ENCODE assay signal across 14 cellular contexts in the genomic region with DNA sequence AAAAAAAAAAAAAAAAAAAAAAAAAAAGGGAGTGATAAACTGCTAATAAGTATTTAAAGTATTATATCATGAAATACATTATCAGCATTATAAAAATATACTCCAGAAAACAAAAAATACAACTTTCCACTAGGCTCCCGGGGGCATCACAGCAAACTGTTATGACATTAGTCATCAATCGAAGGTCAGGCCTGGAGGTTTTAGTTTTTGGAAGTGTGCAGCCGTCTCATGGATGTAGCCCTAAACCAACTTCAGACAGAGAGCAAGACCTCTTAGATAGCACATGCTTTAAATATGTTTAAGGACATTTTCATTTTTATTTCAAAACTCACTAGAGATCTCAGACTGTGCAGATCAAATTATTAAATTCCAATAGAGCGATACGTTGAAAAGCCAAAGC.
DNase-seq lines count a peak whose midpoint lies in the region; ATAC-seq and TF ChIP-seq lines count a peak whose summit lies in the region.
"Had no signal": no experiment of that assay in that cellular context is flagged by ENCODE, and none has a peak within 500 bp of the region (broad histone marks: within the 10 kb centered on the region; RNA-seq: fewer than 3 reads in every experiment).

No MANE protein-coding gene starts in this region.

- H3K79me2 ChIP-seq in MM.1S (ENCODE audit: low read length): peaks cover 6% of the 10 kb centered on the region; the same call in 1 of the 2 replicates

- H3K27me3 ChIP-seq in BLaER1 (no peaks in the 10 kb centered on the region), HUES48 (ENCODE audit: control insufficient read depth, insufficient read depth, low read length) (no peaks in the 10 kb centered on the region), brain microvascular endothelial cell (replicated peaks) (no peaks in the 10 kb centered on the region), MM.1S (replicated peaks; ENCODE audit: insufficient read depth, low read length) (no peaks in the 10 kb centered on the region)

- H3K9me3 ChIP-seq in BLaER1: no peaks in the 10 kb centered on the region; the same call in 1 of the 2 replicates
- no peaks in the 10 kb centered on the region for H3K9me3 ChIP-seq in HUES48 (ENCODE audit: control insufficient read depth, insufficient read depth, low read length)
- no peaks in the 10 kb centered on the region for H3K9me3 ChIP-seq in MM.1S (replicated peaks; ENCODE audit: insufficient read depth, low read length)
- H3K9me3 ChIP-seq: HAP-1 had no signal

- no peak for ATAC-seq in GM18519 (IDR thresholded peaks at IDR 0.05; ENCODE audit: low FRiP score, unreplicated experiment)
- ATAC-seq in GM18909 (IDR thresholded peaks at IDR 0.05; ENCODE audit: poor library complexity, unreplicated experiment): no peak

- H3K4me2 ChIP-seq in BLaER1: peak overlapping the region; percentile 80
- no peak overlapping the region for H3K4me2 ChIP-seq in MM.1S (ENCODE audit: low read depth, low read length)

- H3K9ac ChIP-seq in BLaER1: 0 out of 2 replicates have a peak overlapping the region, but pooled peaks have one; percentile 1
- no peak overlapping the region for H3K9ac ChIP-seq in HUES48 (ENCODE audit: low read depth, low read length)
- no peak overlapping the region for H3K9ac ChIP-seq in MM.1S (ENCODE audit: low read length)

- H4K20me1 ChIP-seq in BLaER1 (peaks cover 33% of the 10 kb centered on the region), MM.1S (ENCODE audit: insufficient read depth, low read length) (no peaks in the 10 kb centered on the region)

- in situ Hi-C loops in brain microvascular endothelial cell (cut with HindIII; ENCODE audit: low pct_ligation_motif_present, low sequenced_read_pairs): no loop called here

- no peak overlapping the region for H3K4me3 Mint-ChIP-seq in mesothelial cell of epicardium
- H3K4me3 Mint-ChIP-seq: CD4-positive, alpha-beta T cell had no signal

- H3K4me3 ChIP-seq in BLaER1: no peak overlapping the region
- no peak overlapping the region for H3K4me3 ChIP-seq in HUES48 (ENCODE audit: low read depth, low read length)
- H3K4me3 ChIP-seq in brain microvascular endothelial cell (ENCODE audit: low read depth, low read length): no peak overlapping the region
- no peak overlapping the region for H3K4me3 ChIP-seq in MM.1S (ENCODE audit: low read length)
- H3K4me3 ChIP-seq: HAP-1 had no signal

- TF ChIP-seq CTCF in brain microvascular endothelial cell (IDR thresholded peaks at IDR 0.05; ENCODE audit: low read depth, low read length, missing control alignments) (no peak), mesothelial cell of epicardium (IDR thresholded peaks at IDR 0.05; ENCODE audit: unreplicated experiment) (no peak), MM.1S (IDR thresholded peaks at IDR 0.05; ENCODE audit: low read length) (no peak)

- H3F3A ChIP-seq in MM.1S (ENCODE audit: insufficient read depth, low read length): peaks cover 20% of the 10 kb centered on the region

- no peaks in the 10 kb centered on the region for H3K27me3 Mint-ChIP-seq in mesothelial cell of epicardium (ENCODE audit: low read depth)

- H3K36me3 ChIP-seq in BLaER1: peaks cover 14% of the 10 kb centered on the region
- H3K36me3 ChIP-seq in HUES48 (ENCODE audit: control insufficient read depth, insufficient read depth, low read length): no peaks in the 10 kb centered on the region
- H3K36me3 ChIP-seq in brain microvascular endothelial cell (replicated peaks): no peaks in the 10 kb centered on the region
- no peaks in the 10 kb centered on the region for H3K36me3 ChIP-seq in MM.1S (replicated peaks; ENCODE audit: insufficient read depth, low read length)
- H3K36me3 ChIP-seq: HAP-1 had no signal

- H3K4me1 ChIP-seq in BLaER1 (peaks cover 60% of the 10 kb centered on the region), HUES48 (ENCODE audit: control insufficient read depth, insufficient read depth, low read length) (peaks cover 27% of the 10 kb centered on the region), MM.1S (ENCODE audit: low read length) (peaks cover 18% of the 10 kb centered on the region)

- DNase-seq in brain microvascular endothelial cell (peak; percentile 27), mesothelial cell of epicardium (ENCODE audit: low spot score in 2 of 2, unreplicated experiment in 2 of 2) (no peak), A172 (ENCODE audit: low spot score) (no peak), MM.1S (no peak)
- DNase-seq: activated CD4-positive, alpha-beta T cell treated with anti-CD3 and anti-CD28 coated beads for 1 hour; CD4-positive, alpha-beta T cell; NCI-H187; NCI-H774; SIG-M5 had no signal

- H3K36me3 Mint-ChIP-seq in mesothelial cell of epicardium: peaks cover 2% of the 10 kb centered on the region

- H3K9me2 ChIP-seq in MM.1S (replicated peaks; ENCODE audit: insufficient read depth, low read length): no peaks in the 10 kb centered on the region

- peaks cover 43% of the 10 kb centered on the region for H3K4me1 Mint-ChIP-seq in mesothelial cell of epicardium

- H3K27ac ChIP-seq in BLaER1 (0 out of 2 replicates have a peak overlapping the region, but pooled peaks have one; percentile 3), HUES48 (ENCODE audit: low read depth, low read length) (peak overlapping the region; percentile 95), brain microvascular endothelial cell (peak overlapping the region; percentile 89), MM.1S (ENCODE audit: low read length) (no peak overlapping the region)

- peak overlapping the region; percentile 51 for H3K27ac Mint-ChIP-seq in mesothelial cell of epicardium

- no peak overlapping the region for H2AFZ ChIP-seq in MM.1S (ENCODE audit: low read length)

- H3K9me3 Mint-ChIP-seq in mesothelial cell of epicardium: peaks cover 3% of the 10 kb centered on the region
- H3K9me3 Mint-ChIP-seq: CD4-positive, alpha-beta T cell had no signal
